15 cellular contexts compared by ENCODE assay signal in genomic region chr14:100149789-100150611, GRCh38. TPM values are rescaled to one million over a fixed set of nuclear protein-coding genes. Genes with fewer than 3 reads are reported as not detected.
A peak's percentile ranks its signal among the peaks of the same experiment; 100 is the strongest.
DNase-seq lines count a peak whose midpoint lies in the region; ATAC-seq and TF ChIP-seq lines count a peak whose summit lies in the region.
"Had no signal": no experiment of that assay in that cellular context is flagged by ENCODE, and none has a peak within 500 bp of the region (broad histone marks: within the 10 kb centered on the region; RNA-seq: fewer than 3 reads in every experiment).

No MANE protein-coding gene starts in this region.

- TF ChIP-seq CTCF in suprapubic skin (IDR thresholded peaks at IDR 0.05) (no peak), foreskin fibroblast (IDR thresholded peaks at IDR 0.05; ENCODE audit: low read depth, low read length) (no peak)

- no peaks in the 10 kb centered on the region for H3K27me3 ChIP-seq in suprapubic skin

- peak; percentile 39 for DNase-seq in NCI-H2029 (lab: John Stamatoyannopoulos, UW)
- DNase-seq in NCI-H2029 treated with DMSO at 0.1 percent for 48 hours (lab: John Stamatoyannopoulos, UW): no peak
- DNase-seq in NCI-H2171 (lab: John Stamatoyannopoulos, UW): peak; percentile 35
- no peak for DNase-seq in suprapubic skin (ENCODE audit: low spot score in 2 of 2)
- DNase-seq in 8988T: no peak
- no peak for DNase-seq in foreskin fibroblast
- DNase-seq in C1 segment of cervical spinal cord (lab: John Stamatoyannopoulos, UW): no peak
- DNase-seq: activated CD4-positive, alpha-beta memory T cell treated with anti-CD3 and anti-CD28 coated beads for 36 hours; amniotic stem cell; CD4-positive, CD25-positive, alpha-beta regulatory T cell; NCI-H1930 had no signal

- peaks cover 64% of the 10 kb centered on the region for H3K4me1 ChIP-seq in suprapubic skin
- H3K4me1 ChIP-seq: parathyroid adenoma had no signal

- TF ChIP-seq EP300 in suprapubic skin (IDR thresholded peaks at IDR 0.05): no peak

- ATAC-seq in esophagus mucosa: peak; percentile 59
- ATAC-seq: activated T-helper 17 cell treated with anti-CD3 and anti-CD28 coated beads, Interleukin-2, amount 50 U/mL, for 72 hours had no signal

- H3K9me3 ChIP-seq in suprapubic skin: no peaks in the 10 kb centered on the region

- no peaks in the 10 kb centered on the region for H3K36me3 ChIP-seq in suprapubic skin

- peak overlapping the region; percentile 35 for H3K27ac ChIP-seq in suprapubic skin
- H3K27ac ChIP-seq: parathyroid adenoma had no signal

- WGBS in suprapubic skin: 20% methylated on average over 1 of the region's 23 CpGs

- H3K4me3 ChIP-seq in suprapubic skin (no peak overlapping the region), foreskin fibroblast (ENCODE audit: low read depth in 1 of 2, low read length in 2 of 2) (no peak overlapping the region)

- TF ChIP-seq POLR2A in suprapubic skin (IDR thresholded peaks at IDR 0.05): no peak

RNA-seq across cellular contexts. Expression of gene DEGS2, which starts 9.4 kb away (rescaled TPM):
- total RNA-seq in esophagus mucosa (51.5 TPM), suprapubic skin (100 to 1,000 TPM in 3 of 4 donors, 10 to 100 TPM in 1; 78.9 to 130 (median 108) TPM)
- total RNA-seq: CD4-positive, CD25-positive, alpha-beta regulatory T cell; glomerular endothelial cell had no signal

Comparison
In these comparisons a context has a peak if more than half of its experiments do, and no peak if none do; other contexts are left out.
1. DNase-seq: peak in NCI-H2029 (single experiment) and NCI-H2171 (single experiment); none in NCI-H2029 treated with DMSO at 0.1 percent for 48 hours (single experiment), suprapubic skin (0 of 2), 8988T (single experiment), foreskin fibroblast (0 of 2) and C1 segment of cervical spinal cord (0 of 14).